19 cellular contexts compared by ENCODE assay signal in the genomic region with DNA sequence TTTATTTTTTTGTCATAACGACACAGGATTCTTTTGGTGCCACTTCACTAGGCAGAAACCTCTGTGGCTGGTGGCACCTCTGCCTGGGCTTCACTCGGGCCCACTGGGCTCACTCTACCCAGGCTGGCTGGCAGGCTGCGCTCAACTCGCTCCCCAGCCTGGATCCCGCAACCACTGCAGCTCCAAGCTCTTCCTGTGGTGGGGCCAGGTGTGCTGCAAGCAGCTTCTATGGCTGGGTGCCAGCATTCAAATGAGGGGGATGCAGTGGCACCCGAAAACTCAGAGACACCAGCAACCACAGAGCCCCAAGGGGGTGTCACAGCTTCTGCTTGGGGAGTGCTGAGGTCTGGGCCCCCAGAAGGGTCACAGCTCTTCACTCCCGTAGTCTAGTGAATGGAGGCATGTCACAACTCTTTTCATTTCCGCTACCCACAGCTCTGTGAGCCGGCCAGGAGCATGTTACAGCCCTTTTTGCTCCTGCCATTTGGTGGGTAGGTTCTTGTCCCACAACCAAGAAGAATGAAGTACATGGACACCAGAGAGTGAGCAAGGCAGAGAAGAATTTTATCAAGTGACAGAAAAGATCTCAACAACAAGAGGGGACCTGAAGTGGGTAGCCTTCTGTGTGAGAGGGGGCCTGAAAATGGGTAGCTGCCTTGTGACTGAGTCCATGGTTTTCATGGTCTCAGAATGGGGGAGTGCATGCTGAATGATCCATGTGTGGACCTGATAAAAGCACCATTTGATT.
DNase-seq lines count a peak whose midpoint lies in the region; ATAC-seq, FAIRE-seq and TF ChIP-seq lines count a peak whose summit lies in the region.
"Had no signal": no experiment of that assay in that cellular context is flagged by ENCODE, and none has a peak within 500 bp of the region (broad histone marks: within the 10 kb centered on the region; RNA-seq: fewer than 3 reads in every experiment).

No MANE protein-coding gene starts in this region.

- FAIRE-seq in K562 (lab: Jason Lieb, UNC): no peak
- FAIRE-seq: A204.1, D721Med, G401.6 had no signal

- TF ChIP-seq EP300 in K562 (IDR thresholded peaks at IDR 0.05; ENCODE audit: low read length): no peak

- CTCF ChIA-PET in K562 (lab: Yijun Ruan, JAX; ENCODE audit: low intra/inter-chr PET ratio): no interaction called here

- H3K79me2 ChIP-seq in K562 (ENCODE audit: control insufficient read depth, insufficient read depth, low read length): no peaks in the 10 kb centered on the region

- ATAC-seq in K562 (no peak), HG02840 (IDR thresholded peaks at IDR 0.05; ENCODE audit: low FRiP score, unreplicated experiment) (no peak)

- in situ Hi-C loops in K562 (cut with MboI): no loop called here

- H3K36me3 ChIP-seq in K562 (ENCODE audit: control insufficient read depth, insufficient read depth, low read length): peaks cover 36% of the 10 kb centered on the region

- POLR2A ChIA-PET in K562 (lab: Yijun Ruan, JAX): interaction anchor here (0.6 to 1.0 kb wide), 3 partner anchors 17 to 244 kb away, joined by 3 read pairs; no protein-coding TSS in a partner anchor

- H3K4me1 ChIP-seq in K562 (replicated peaks in 1 of 2; ENCODE audit: control insufficient read depth in 2 of 2, insufficient read depth in 2 of 2, low read length in 2 of 2): peaks cover 0 to 3% of the 10 kb centered on the region in 2 experiments; a peak in 1 of 5 replicates

- peak; percentile 25 for DNase-seq in NCI-H2171 treated with DMSO at 0.1 percent for 48 hours (lab: John Stamatoyannopoulos, UW)
- DNase-seq in NCI-H2171 (lab: John Stamatoyannopoulos, UW): no peak
- DNase-seq in NAMALWA (ENCODE audit: low spot score): peak; percentile 17
- DNase-seq in K562 (ENCODE audit: extremely low read depth in 1 of 4, low spot score in 3 of 4): no peak
- no peak for DNase-seq in KG1 (lab: John Stamatoyannopoulos, UW)
- DNase-seq in DMS79 treated with DMSO at 0.1 percent for 48 hours (lab: John Stamatoyannopoulos, UW): no peak
- DNase-seq: H7, NCI-H1417 treated with DMSO at 0.1 percent for 48 hours, NCI-H187, NCI-H2107, NCI-H345, NCI-H524, NCI-H774, RPMI8226, SHP77 had no signal

- WGBS in K562 (ENCODE audit: insufficient coverage, low coverage, missing lambda C conversion rate): 97% methylated on average over 9 of the region's 9 CpGs

- H4K20me1 ChIP-seq in K562 (replicated peaks; ENCODE audit: control insufficient read depth, insufficient read depth, low read length): no peaks in the 10 kb centered on the region

- H2AFZ ChIP-seq in K562 (ENCODE audit: low read depth, low read length): no peak overlapping the region

- H3K9me3 ChIP-seq in K562 (replicated peaks; ENCODE audit: control insufficient read depth, insufficient read depth, low read depth, low read length): 0 out of 2 replicates have a peak, but pooled peaks cover 2% of the 10 kb centered on the region

- H3K9ac ChIP-seq in K562 (ENCODE audit: insufficient read depth in 1 of 2, low read depth in 2 of 2, low read length in 2 of 2): no peak overlapping the region

- intact Hi-C loops in K562 (cut with micrococcal nuclease): no loop called here

- no peak for TF ChIP-seq CTCF in K562 (IDR thresholded peaks at IDR 0.05 in 2 of 3, conservative IDR thresholded peaks at IDR 0.05 in 1 of 3; ENCODE audit: insufficient read depth in 2 of 3, low read depth in 1 of 3, low read length in 3 of 3)

- no peak overlapping the region for H3K4me2 ChIP-seq in K562 (ENCODE audit: insufficient read depth, low read length)

- H3K27me3 ChIP-seq in K562 (ENCODE audit: control insufficient read depth in 2 of 2, insufficient read depth in 2 of 2, low read length in 2 of 2): no peaks in the 10 kb centered on the region

- no peak overlapping the region for H3K27ac ChIP-seq in K562 (ENCODE audit: extremely low read depth, low read depth, low read length)

- TF ChIP-seq RAD21 in K562 (CRISPR knock-in tag; conservative IDR thresholded peaks at IDR 0.05 in 1 of 2, IDR thresholded peaks at IDR 0.05 in 1 of 2): no peak

- no TSS peak for BruUV-seq in K562 (replicated peaks; lab: Mats Ljungman, UMichigan)

- no peak overlapping the region for H3K4me3 ChIP-seq in K562

- no peaks in the 10 kb centered on the region for H3K9me1 ChIP-seq in K562 (ENCODE audit: control insufficient read depth, insufficient read depth, low read length)

- TF ChIP-seq POLR2A in K562 (conservative IDR thresholded peaks at IDR 0.05): no peak

TF ChIP-seq in K562, 482 proteins besides CTCF, POLR2A, EP300 and RAD21:
- TF ChIP-seq CBX3 (IDR thresholded peaks at IDR 0.05; ENCODE audit: borderline replicate concordance in 1 of 2, low read length in 2 of 2) (peak in 1 of 2 experiments; percentile 71; a peak in 1 of 3 replicates), TAF9B (IDR thresholded peaks at IDR 0.05; ENCODE audit: partially characterized antibody) (no peak), ZFP36 (IDR thresholded peaks at IDR 0.05; ENCODE audit: low read depth, low read length, partially characterized antibody) (peak; percentile 45), ARID2 (IDR thresholded peaks at IDR 0.05) (no peak), NFIC (IDR thresholded peaks at IDR 0.05) (peak; percentile 23; the same call in 1 of the 2 replicates), POLR2G (IDR thresholded peaks at IDR 0.05; ENCODE audit: low read depth, low read length) (0 out of 2 replicates have a peak, but pooled peaks have one; percentile 30), CBFB (CRISPR knock-in tag; IDR thresholded peaks at IDR 0.05) (peak; percentile 43; the same call in 1 of the 2 replicates), ZNF57 (CRISPR knock-in tag; IDR thresholded peaks at IDR 0.05) (no peak), FOXJ3 (CRISPR knock-in tag; IDR thresholded peaks at IDR 0.05) (0 out of 2 replicates have a peak, but pooled peaks have one; percentile 14), EWSR1 (IDR thresholded peaks at IDR 0.05; ENCODE audit: borderline replicate concordance, low read depth, partially characterized antibody) (no peak)
- TF ChIP-seq, protein P1, sequence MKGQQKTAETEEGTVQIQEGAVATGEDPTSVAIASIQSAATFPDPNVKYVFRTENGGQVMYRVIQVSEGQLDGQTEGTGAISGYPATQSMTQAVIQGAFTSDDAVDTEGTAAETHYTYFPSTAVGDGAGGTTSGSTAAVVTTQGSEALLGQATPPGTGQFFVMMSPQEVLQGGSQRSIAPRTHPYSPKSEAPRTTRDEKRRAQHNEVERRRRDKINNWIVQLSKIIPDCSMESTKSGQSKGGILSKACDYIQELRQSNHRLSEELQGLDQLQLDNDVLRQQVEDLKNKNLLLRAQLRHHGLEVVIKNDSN (CRISPR knock-in tag; IDR thresholded peaks at IDR 0.05): no peak
TF ChIP-seq in K562: peak in this region for 6.

Comparison
In these comparisons a context has a peak if more than half of its experiments do, and no peak if none do; other contexts are left out.
1. DNase-seq: peak in NCI-H2171 treated with DMSO at 0.1 percent for 48 hours (single experiment) and NAMALWA (single experiment); none in NCI-H2171 (single experiment), K562 (0 of 4), KG1 (single experiment) and DMS79 treated with DMSO at 0.1 percent for 48 hours (single experiment).